Comparison of ENCODE assay signal across 17 cellular contexts in the genomic region with DNA sequence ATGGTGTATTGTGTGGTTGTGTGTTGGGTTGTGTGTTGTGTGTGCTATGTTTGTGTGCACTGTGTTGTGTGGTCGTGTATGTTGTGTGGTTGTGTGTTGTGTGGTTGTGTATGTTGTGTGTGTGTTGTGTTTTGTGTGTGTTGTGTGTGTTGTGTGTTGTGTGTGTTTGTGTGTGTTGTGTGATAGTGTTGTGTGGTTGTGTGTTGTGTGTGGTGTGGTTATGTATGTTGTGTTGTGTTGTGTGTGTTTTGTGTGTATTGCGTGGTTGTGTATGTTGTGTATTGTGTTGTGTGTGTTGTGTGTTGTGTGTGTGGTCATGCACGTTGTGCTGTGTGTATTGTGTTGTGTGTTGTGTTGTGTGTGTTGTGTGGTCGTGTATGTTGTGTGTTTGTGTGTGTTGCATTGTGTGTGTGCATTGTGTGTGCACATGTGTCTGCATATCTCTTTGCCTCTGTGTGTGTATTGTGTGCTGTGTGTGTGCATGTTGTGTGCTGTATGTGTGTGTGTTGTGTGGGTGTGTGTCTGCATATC. TPM values are rescaled to one million over a fixed set of nuclear protein-coding genes. Genes with fewer than 3 reads are reported as not detected.
A peak's percentile ranks its signal among the peaks of the same experiment; 100 is the strongest.
DNase-seq lines count a peak whose midpoint lies in the region; ATAC-seq, FAIRE-seq and TF ChIP-seq lines count a peak whose summit lies in the region.
"Had no signal": no experiment of that assay in that cellular context is flagged by ENCODE, and none has a peak within 500 bp of the region (broad histone marks: within the 10 kb centered on the region; RNA-seq: fewer than 3 reads in every experiment).

No MANE protein-coding gene starts in this region.

- no peak overlapping the region for H3K18ac ChIP-seq in mesendoderm (ENCODE audit: low read length)

- H3K4me3 Mint-ChIP-seq in Calu3 (ENCODE audit: low read depth, unreplicated experiment) (peak overlapping the region; percentile 82), astrocyte (ENCODE audit: unreplicated experiment) (no peak overlapping the region)

- H3K79me2 ChIP-seq in HCT116 (ENCODE audit: insufficient read depth, low read length) (no peaks in the 10 kb centered on the region), astrocyte (ENCODE audit: insufficient read depth, low read length) (no peaks in the 10 kb centered on the region), mesendoderm (ENCODE audit: control insufficient read depth, insufficient read depth, low read length) (no peaks in the 10 kb centered on the region)

- RAD21 ChIA-PET in HCT116 (lab: Charles Lee; ENCODE audit: low non-redundant PET in 1 of 2, low total read pairs in 2 of 2, uncharacterized antibody in 2 of 2, unreplicated experiment in 2 of 2), result no interaction called here

- no peak overlapping the region for H3K23ac ChIP-seq in mesendoderm (ENCODE audit: low read length)

- H3K27me3 Mint-ChIP-seq in Calu3 (ENCODE audit: unreplicated experiment) (no peaks in the 10 kb centered on the region), astrocyte (ENCODE audit: low read depth, unreplicated experiment) (peaks cover 8% of the 10 kb centered on the region)

- H3K79me1 ChIP-seq in mesendoderm (ENCODE audit: low read length), result peaks cover 2% of the 10 kb centered on the region

- WGBS in mesendoderm (ENCODE audit: extremely low coverage, insufficient coverage, low lambda C conversion rate), result 100% methylated on average over 2 of the region's 4 CpGs

- H2BK5ac ChIP-seq in mesendoderm (ENCODE audit: low read length), result no peak overlapping the region

- TF ChIP-seq POLR2A in HCT116 (IDR thresholded peaks at IDR 0.05; ENCODE audit: borderline replicate concordance, extremely low read depth, insufficient read depth, insufficient read length), result no peak

- peaks cover 44% of the 10 kb centered on the region for H3K36me3 Mint-ChIP-seq in Calu3 (ENCODE audit: insufficient read depth, unreplicated experiment)
- H3K36me3 Mint-ChIP-seq in astrocyte (ENCODE audit: low read depth, unreplicated experiment), result no peaks in the 10 kb centered on the region

- H3K36me3 ChIP-seq in HCT116 (ENCODE audit: control insufficient read depth in 1 of 2, insufficient read depth in 2 of 2, low read length in 2 of 2) (no peaks in the 10 kb centered on the region), astrocyte (ENCODE audit: insufficient read depth, low read length) (no peaks in the 10 kb centered on the region), mesendoderm (ENCODE audit: control insufficient read depth, insufficient read depth, low read length) (no peaks in the 10 kb centered on the region), tibial artery (no peaks in the 10 kb centered on the region)
- H3K36me3 ChIP-seq: neutrophil had no signal

- H2AK5ac ChIP-seq in mesendoderm (ENCODE audit: low read length), result no peak overlapping the region

- no peak overlapping the region for H3K27ac ChIP-seq in HCT116 (ENCODE audit: low read depth, low read length)
- no peak overlapping the region for H3K27ac ChIP-seq in astrocyte (ENCODE audit: low read depth, low read length)
- H3K27ac ChIP-seq in mesendoderm (ENCODE audit: low read depth, low read length), result no peak overlapping the region
- no peak overlapping the region for H3K27ac ChIP-seq in tibial artery
- H3K27ac ChIP-seq: BLaER1 treated with 17β-estradiol and CSF1 and Interleukin-3, amounts not matched to agents 10 nM and 100 nM; neutrophil; testis had no signal

- H4K8ac ChIP-seq in mesendoderm (ENCODE audit: low read depth, low read length), result no peak overlapping the region

- POLR2A ChIA-PET in HCT116 (lab: Charles Lee), result no interaction called here

- H2BK120ac ChIP-seq in mesendoderm (ENCODE audit: low read depth, low read length), result no peak overlapping the region

- H3K4me1 Mint-ChIP-seq in Calu3 (ENCODE audit: low read depth, unreplicated experiment), result peaks cover 46% of the 10 kb centered on the region
- no peaks in the 10 kb centered on the region for H3K4me1 Mint-ChIP-seq in astrocyte (ENCODE audit: low read depth, unreplicated experiment)

- H3K4ac ChIP-seq in mesendoderm (ENCODE audit: low read depth, low read length), result no peak overlapping the region

- DNase-seq in Calu3 (no peak), HCT116 (ENCODE audit: low read depth, low spot score) (peak; percentile 43), astrocyte (ENCODE audit: low read depth) (no peak), mesendoderm (peak; percentile 66), tibial artery (no peak), C1 segment of cervical spinal cord (lab: John Stamatoyannopoulos, UW) (no peak)
- DNase-seq: DND-41, NCI-H1417, NCI-H2171, NCI-H774, testis had no signal

- peak; percentile 76 for FAIRE-seq in astrocyte (lab: Jason Lieb, UNC)
- FAIRE-seq: frontal cortex, RCC 7860 had no signal

- TF ChIP-seq RAD21 in HCT116 (IDR thresholded peaks at IDR 0.05; ENCODE audit: low read depth), result no peak

- H3K27me3 ChIP-seq in HCT116 (ENCODE audit: insufficient read depth, low read length) (no peaks in the 10 kb centered on the region), astrocyte (ENCODE audit: insufficient read depth, low read length) (no peaks in the 10 kb centered on the region), mesendoderm (ENCODE audit: insufficient read depth, low read length, poor library complexity) (no peaks in the 10 kb centered on the region), tibial artery (peaks cover 0 to 22% of the 10 kb centered on the region in 2 donors)
- H3K27me3 ChIP-seq: testis had no signal

- CTCF ChIA-PET in Calu3 (lab: Charles Lee), result no interaction called here
- CTCF ChIA-PET in HCT116 (lab: Charles Lee), result no interaction called here

- H3K9me3 ChIP-seq in HCT116 (ENCODE audit: control insufficient read depth in 1 of 2, insufficient read depth in 1 of 2, low read depth in 1 of 2, low read length in 2 of 2) (no peaks in the 10 kb centered on the region), astrocyte (ENCODE audit: insufficient read depth, low read depth, low read length) (peaks cover 4% of the 10 kb centered on the region), tibial artery (no peaks in the 10 kb centered on the region)
- H3K9me3 ChIP-seq: BLaER1 treated with 17β-estradiol and CSF1 and Interleukin-3, amounts not matched to agents 10 nM and 100 nM; neutrophil; testis had no signal

- no peak overlapping the region for H2BK15ac ChIP-seq in mesendoderm (replicated peaks; ENCODE audit: low read depth)

- H3K27ac Mint-ChIP-seq in Calu3 (ENCODE audit: unreplicated experiment) (peak overlapping the region; percentile 60), astrocyte (ENCODE audit: unreplicated experiment) (no peak overlapping the region)

- peaks cover 5 to 20% of the 10 kb centered on the region in 2 experiments; a peak in 3 of 4 replicates for H3K4me1 ChIP-seq in HCT116 (ENCODE audit: control insufficient read depth in 1 of 2, insufficient read depth in 2 of 2, low read length in 2 of 2)
- H3K4me1 ChIP-seq in astrocyte (ENCODE audit: insufficient read depth, low read length), result no peaks in the 10 kb centered on the region
- no peaks in the 10 kb centered on the region for H3K4me1 ChIP-seq in mesendoderm (ENCODE audit: control insufficient read depth, low read depth, low read length)
- H3K4me1 ChIP-seq in tibial artery, result no peaks in the 10 kb centered on the region
- H3K4me1 ChIP-seq: testis had no signal

- intact Hi-C loops in Calu3 (cut with micrococcal nuclease; ENCODE audit: unreplicated experiment) (no loop called here), HCT116 (cut with micrococcal nuclease) (no loop called here), tibial artery (cut with DNase I; ENCODE audit: low total_unique reads) (no loop called here)

- ATAC-seq in HCT116 (no peak), GM19463 (IDR thresholded peaks at IDR 0.05; ENCODE audit: unreplicated experiment) (no peak)

- BruUV-seq in Calu3 (replicated peaks; lab: Mats Ljungman, UMichigan) (no TSS peak), HCT116 (replicated peaks; lab: Mats Ljungman, UMichigan) (no TSS peak)

- H3K9me2 ChIP-seq in HCT116 (ENCODE audit: insufficient read depth), result no peaks in the 10 kb centered on the region

- H3K9ac ChIP-seq in HCT116 (ENCODE audit: low read length) (no peak overlapping the region), astrocyte (ENCODE audit: low read length) (no peak overlapping the region), mesendoderm (ENCODE audit: low read length) (no peak overlapping the region)
- H3K9ac ChIP-seq: BLaER1 treated with 17β-estradiol and CSF1 and Interleukin-3, amounts not matched to agents 10 nM and 100 nM had no signal

- no peak for TF ChIP-seq CTCF in Calu3 (IDR thresholded peaks at IDR 0.05; ENCODE audit: unreplicated experiment)
- no peak for TF ChIP-seq CTCF in HCT116 (IDR thresholded peaks at IDR 0.05 in 2 of 3, conservative IDR thresholded peaks at IDR 0.05 in 1 of 3; ENCODE audit: borderline replicate concordance in 1 of 3, insufficient read depth in 1 of 3, low read depth in 2 of 3, low read length in 2 of 3)
- no peak for TF ChIP-seq CTCF in astrocyte (IDR thresholded peaks at IDR 0.05; ENCODE audit: insufficient read depth, low read depth, low read length)
- no peak for TF ChIP-seq CTCF in tibial artery (IDR thresholded peaks at IDR 0.05)

- no peak overlapping the region for H2AFZ ChIP-seq in HCT116 (ENCODE audit: low read depth, low read length, poor library complexity, severe bottlenecking)
- H2AFZ ChIP-seq in astrocyte (ENCODE audit: low read depth, low read length), result no peak overlapping the region

- H4K20me1 ChIP-seq in HCT116 (ENCODE audit: insufficient read depth) (no peaks in the 10 kb centered on the region), astrocyte (ENCODE audit: insufficient read depth, low read length) (no peaks in the 10 kb centered on the region)

- H3K56ac ChIP-seq in mesendoderm (ENCODE audit: low read length), result no peak overlapping the region

- H3K9me3 Mint-ChIP-seq in Calu3 (ENCODE audit: low read depth, unreplicated experiment) (peaks cover 4% of the 10 kb centered on the region), astrocyte (ENCODE audit: unreplicated experiment) (peaks cover 14% of the 10 kb centered on the region)

- no peak overlapping the region for H4K5ac ChIP-seq in mesendoderm (ENCODE audit: low read length)

- H3K4me3 ChIP-seq in HCT116 (replicated peaks in 1 of 2; ENCODE audit: low read depth in 1 of 2, low read length in 2 of 2) (no peak overlapping the region), astrocyte (ENCODE audit: insufficient read depth, low read depth, low read length) (no peak overlapping the region), mesendoderm (ENCODE audit: low read length) (no peak overlapping the region), tibial artery (no peak overlapping the region)
- H3K4me3 ChIP-seq: BLaER1 treated with 17β-estradiol and CSF1 and Interleukin-3, amounts not matched to agents 10 nM and 100 nM; lung had no signal

- H3K4me2 ChIP-seq in HCT116 (ENCODE audit: low read length), result no peak overlapping the region
- no peak overlapping the region for H3K4me2 ChIP-seq in astrocyte (ENCODE audit: low read length)
- H3K4me2 ChIP-seq in mesendoderm (ENCODE audit: low read length), result no peak overlapping the region
- H3K4me2 ChIP-seq: BLaER1 treated with 17β-estradiol and CSF1 and Interleukin-3, amounts not matched to agents 10 nM and 100 nM had no signal

RNA-seq across cellular contexts. Expression of gene C3, which starts 2.9 kb away (rescaled TPM):
- total RNA-seq in Calu3 (2022), result 517 and 658 TPM in 2 replicates
- 7.0 TPM for total RNA-seq in HCT116 (2021; ENCODE audit: unreplicated experiment)
- 1.6 and 2.1 TPM in 2 replicates for polyA plus RNA-seq in HCT116 (2012)
- total RNA-seq in astrocyte, result 0.77 and 2.4 TPM in 2 replicates
- polyA plus RNA-seq in mesendoderm (2013, experiment 1 of 2), result 5.4 TPM
- 4.8 TPM for polyA plus RNA-seq in mesendoderm (2013, experiment 2 of 2)

RNA-seq across cellular contexts. Expression of gene GPR108, which starts 19.9 kb away (rescaled TPM):
- total RNA-seq in Calu3 (2022), result 67.7 and 69.0 TPM in 2 replicates
- 75.0 TPM for total RNA-seq in HCT116 (2021; ENCODE audit: unreplicated experiment)
- 89.6 and 104 TPM in 2 replicates for polyA plus RNA-seq in HCT116 (2012)
- total RNA-seq in astrocyte, result 41.6 and 50.9 TPM in 2 replicates
- 41.2 TPM for polyA plus RNA-seq in mesendoderm (2013, experiment 1 of 2)
- polyA plus RNA-seq in mesendoderm (2013, experiment 2 of 2), result 40.0 TPM

RNA-seq across cellular contexts. Expression of gene TRIP10, which starts 22.0 kb away (rescaled TPM):
- 86.0 and 95.8 TPM in 2 replicates for total RNA-seq in Calu3 (2022)
- 111 TPM for total RNA-seq in HCT116 (2021; ENCODE audit: unreplicated experiment)
- polyA plus RNA-seq in HCT116 (2012), result 109 and 120 TPM in 2 replicates
- 36.3 and 41.4 TPM in 2 replicates for total RNA-seq in astrocyte
- 135 TPM for polyA plus RNA-seq in mesendoderm (2013, experiment 1 of 2)
- polyA plus RNA-seq in mesendoderm (2013, experiment 2 of 2), result 134 TPM

RNA-seq across cellular contexts. Expression of gene TNFSF14, which starts 47.5 kb away (rescaled TPM):
- 4.3 TPM in 2 replicates for total RNA-seq in Calu3 (2022)
- total RNA-seq in HCT116 (2021; ENCODE audit: unreplicated experiment), result 0.22 TPM
- polyA plus RNA-seq in HCT116 (2012), result 0.03 TPM in 1 of 2 replicates, not detected in the other
- total RNA-seq in astrocyte, result not detected in 2 replicates
- 0.06 TPM for polyA plus RNA-seq in mesendoderm (2013, experiment 1 of 2)
- 0.06 TPM for polyA plus RNA-seq in mesendoderm (2013, experiment 2 of 2)
- total RNA-seq: frontal cortex had no signal

RNA-seq across cellular contexts. Expression of gene SH2D3A, which starts 49.7 kb away (rescaled TPM):
- total RNA-seq in Calu3 (2022) (62.0 and 64.0 TPM in 2 replicates), HCT116 (2021; ENCODE audit: unreplicated experiment) (75.7 TPM), astrocyte (0.91 and 2.6 TPM in 2 replicates)
- polyA plus RNA-seq in HCT116 (2012), result 57.7 and 67.0 TPM in 2 replicates
- polyA plus RNA-seq in mesendoderm (2013, experiment 1 of 2), result 39.0 TPM
- 41.0 TPM for polyA plus RNA-seq in mesendoderm (2013, experiment 2 of 2)

Comparison
In these comparisons a context has a peak if more than half of its experiments do, and no peak if none do; other contexts are left out.
1. DNase-seq: peak in HCT116 (single experiment) and mesendoderm (single experiment); none in Calu3 (single experiment), astrocyte (single experiment), tibial artery (0 of 2) and C1 segment of cervical spinal cord (0 of 14).
2. RNA of gene C3, which starts 2.9 kb away (total RNA-seq): 517 to 658 TPM in Calu3; 7.0 TPM in HCT116 (single experiment) and 0.77 to 2.4 TPM in astrocyte; every median in the first group is over 10 times any median in the second.